13 cellular contexts compared by ENCODE assay signal in the genomic region with DNA sequence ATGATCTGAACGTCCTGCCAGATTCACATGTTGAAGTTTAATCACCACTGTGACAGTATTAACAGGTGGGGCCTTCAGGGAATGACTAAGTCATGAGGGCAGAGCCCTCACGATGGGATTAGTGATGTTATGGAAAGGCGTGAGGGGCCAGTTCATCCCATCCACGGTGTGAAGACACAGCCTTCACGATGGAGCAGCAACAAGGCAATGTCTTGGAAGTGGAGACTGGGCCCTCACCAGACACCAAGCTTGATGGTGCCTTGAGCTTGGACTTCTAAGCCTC. TPM values are rescaled to one million over a fixed set of nuclear protein-coding genes. Genes with fewer than 3 reads are reported as not detected.
DNase-seq lines count a peak whose midpoint lies in the region; ATAC-seq and TF ChIP-seq lines count a peak whose summit lies in the region.
"Had no signal": no experiment of that assay in that cellular context is flagged by ENCODE, and none has a peak within 500 bp of the region (broad histone marks: within the 10 kb centered on the region; RNA-seq: fewer than 3 reads in every experiment).

No MANE protein-coding gene starts in this region.

- H3K27ac ChIP-seq in right cardiac atrium (ENCODE audit: low read length) (no peak overlapping the region), RWPE1 (peak overlapping the region; percentile 6; the same call in 1 of the 2 replicates), osteoblast (ENCODE audit: low read depth, low read length) (no peak overlapping the region)
- H3K27ac ChIP-seq: HL-60 had no signal

- no peak for ATAC-seq in Right ventricle myocardium superior (ENCODE audit: poor library complexity)
- ATAC-seq in right cardiac atrium, result no peak
- ATAC-seq in GM19035 (IDR thresholded peaks at IDR 0.05; ENCODE audit: unreplicated experiment), result no peak

- TF ChIP-seq CTCF in RWPE1 (conservative IDR thresholded peaks at IDR 0.05; ENCODE audit: low read depth) (no peak), osteoblast (IDR thresholded peaks at IDR 0.05; ENCODE audit: extremely low read depth, low read depth, low read length) (no peak)

- no peaks in the 10 kb centered on the region for H3K27me3 ChIP-seq in right cardiac atrium (ENCODE audit: control insufficient read depth, insufficient read depth)
- no peaks in the 10 kb centered on the region for H3K27me3 ChIP-seq in osteoblast (ENCODE audit: insufficient read depth, low read length)
- H3K27me3 ChIP-seq: BLaER1 treated with 17β-estradiol and CSF1 and Interleukin-3, amounts not matched to agents 10 nM and 100 nM had no signal

- H3K9me3 ChIP-seq in right cardiac atrium (ENCODE audit: control insufficient read depth, low read length) (no peaks in the 10 kb centered on the region), osteoblast (ENCODE audit: low read depth, low read length) (no peaks in the 10 kb centered on the region)
- H3K9me3 ChIP-seq: BLaER1 treated with 17β-estradiol and CSF1 and Interleukin-3, amounts not matched to agents 10 nM and 100 nM had no signal

- H3K79me2 ChIP-seq in osteoblast (ENCODE audit: insufficient read depth, low read length), result no peaks in the 10 kb centered on the region

- H3K4me3 ChIP-seq in right cardiac atrium (ENCODE audit: low read length), result no peak overlapping the region
- H3K4me3 ChIP-seq in osteoblast (ENCODE audit: insufficient read depth, low read length), result no peak overlapping the region
- H3K4me3 ChIP-seq: BLaER1 treated with 17β-estradiol and CSF1 and Interleukin-3, amounts not matched to agents 10 nM and 100 nM had no signal

- DNase-seq in Right ventricle myocardium superior, result peak; percentile 4
- DNase-seq in right cardiac atrium, result no peak
- DNase-seq in RWPE1 (ENCODE audit: low spot score), result no peak
- peak; percentile 63 for DNase-seq in osteoblast (ENCODE audit: insufficient read length, low spot score, missing footprints)
- DNase-seq in T1000 (lab: John Stamatoyannopoulos, UW), result no peak
- no peak for DNase-seq in activated CD4-positive, alpha-beta T cell treated with anti-CD3 and anti-CD28 coated beads, Interleukin-2, amount 50 U/mL, for 48 hours
- DNase-seq: ACHN; Calu3; CD4-positive, CD25-positive, alpha-beta regulatory T cell; DMS 273 treated with DMSO at 0.1 percent for 48 hours had no signal

- H3K4me2 ChIP-seq in osteoblast (ENCODE audit: insufficient read depth, low read length), result no peak overlapping the region

- POLR2A ChIA-PET in RWPE1 (lab: Yijun Ruan, JAX; ENCODE audit: low non-redundant PET), result no interaction called here

- 66% methylated on average over 5 of the region's 5 CpGs for WGBS in right cardiac atrium

- intact Hi-C loops in Right ventricle myocardium superior (cut with DNase I) (loop anchor here (5.0 kb wide), 1 partner anchor 161 kb away; no protein-coding TSS in a partner anchor), right cardiac atrium (cut with DNase I) (loop anchor here in 3 of 4 donors (5.0 to 10.0 kb wide), 2 partner anchors 111 to 156 kb away; partner anchors contain the start of gene FBXO42 (in 2 of the 3))

- peaks cover 9% of the 10 kb centered on the region for H4K20me1 ChIP-seq in osteoblast (ENCODE audit: insufficient read depth, low read length)

- peaks cover 5% of the 10 kb centered on the region for H3K36me3 ChIP-seq in osteoblast (ENCODE audit: insufficient read depth, low read length)

- no peak overlapping the region for H2AFZ ChIP-seq in osteoblast (ENCODE audit: low read length)

- CTCF ChIA-PET in RWPE1 (lab: Yijun Ruan, JAX), result interaction anchor here (0.5 to 3.4 kb wide), 10 partner anchors 10 to 171 kb away, joined by 3 to 17 read pairs (median 6); partner anchors contain the start of genes ARHGEF19 and FAM131C

- H3K4me1 ChIP-seq in right cardiac atrium (ENCODE audit: control insufficient read depth, insufficient read depth, low read length), result peaks cover 14% of the 10 kb centered on the region
- peaks cover 7% of the 10 kb centered on the region for H3K4me1 ChIP-seq in osteoblast (ENCODE audit: insufficient read depth, low read length)

RNA-seq across cellular contexts. Expression of gene CPLANE2, which starts 6.4 kb away (rescaled TPM):
- total RNA-seq in Right ventricle myocardium superior (10.1 TPM), right cardiac atrium (10 to 100 TPM in 1 of 4 donors, 1 to 10 TPM in 3; 4.0 to 11.9 (median 5.0) TPM), osteoblast (9.4 and 14.1 TPM in 2 replicates)
- polyA plus RNA-seq in right cardiac atrium, result 9.3 TPM

RNA-seq across cellular contexts. Expression of gene ARHGEF19, which starts 30.9 kb away (rescaled TPM):
- 1.8 TPM for total RNA-seq in Right ventricle myocardium superior
- 1 to 10 TPM; 2.2 to 4.3 (median 3.2) TPM for total RNA-seq in right cardiac atrium
- polyA plus RNA-seq in right cardiac atrium, result 2.7 TPM
- 5.9 and 6.5 TPM in 2 replicates for total RNA-seq in osteoblast

Comparison
In these comparisons a context has a peak if more than half of its experiments do, and no peak if none do; other contexts are left out.
1. DNase-seq: peak in Right ventricle myocardium superior (single experiment) and osteoblast (single experiment); none in right cardiac atrium (0 of 3), RWPE1 (single experiment), T1000 (single experiment) and activated CD4-positive, alpha-beta T cell treated with anti-CD3 and anti-CD28 coated beads, Interleukin-2, amount 50 U/mL, for 48 hours (0 of 2).